ENCODE assay signal across 8 cellular contexts in the genomic region with DNA sequence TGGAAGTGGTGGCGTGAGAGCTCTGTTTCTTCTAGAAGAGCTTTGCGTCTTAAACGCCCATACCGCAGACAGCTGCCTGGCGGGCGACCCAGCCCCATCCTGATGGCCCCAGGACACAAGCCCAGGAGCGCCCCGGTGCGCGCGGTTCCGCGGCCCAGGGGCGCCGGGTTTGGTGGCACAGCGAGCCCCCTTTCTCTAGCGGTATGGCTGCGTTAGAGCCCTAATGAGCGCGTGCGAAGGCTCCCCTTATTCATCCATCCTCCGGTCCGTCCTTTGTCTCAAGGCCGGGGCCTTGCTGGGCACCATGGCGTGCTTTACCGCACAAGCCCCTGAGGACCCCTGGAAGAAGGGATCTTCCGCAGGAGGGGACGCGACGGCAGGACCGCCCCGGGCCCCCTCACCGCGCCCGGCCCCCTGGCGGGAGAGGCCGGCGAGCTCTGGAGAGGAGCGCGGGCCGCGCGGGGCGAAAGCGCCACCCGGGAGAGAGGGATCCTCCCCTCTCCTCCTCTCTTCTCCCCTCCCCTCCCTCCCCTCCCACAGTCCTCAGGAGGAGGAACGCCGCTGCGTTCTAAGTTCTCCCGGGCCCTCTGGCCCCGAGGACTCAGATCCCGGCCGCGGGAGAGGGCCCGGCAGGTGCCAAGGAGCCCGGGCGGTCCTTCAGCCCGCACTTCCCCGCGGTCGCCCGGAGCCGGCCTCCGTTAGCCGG. TPM values are rescaled to one million over a fixed set of nuclear protein-coding genes. Genes with fewer than 3 reads are reported as not detected.
DNase-seq lines count a peak whose midpoint lies in the region; FAIRE-seq and TF ChIP-seq lines count a peak whose summit lies in the region.

No MANE protein-coding gene starts in this region.

- no peaks in the 10 kb centered on the region for H3K9me3 ChIP-seq in neutrophil
- H3K9me3 ChIP-seq in tibial artery, result no peaks in the 10 kb centered on the region

- no peak for FAIRE-seq in frontal cortex (lab: Jason Lieb, UNC)

- intact Hi-C loops in tibial artery (cut with DNase I; ENCODE audit: low total_unique reads), result no loop called here

- peak; percentile 27 for TF ChIP-seq CTCF in GM20000 (IDR thresholded peaks at IDR 0.05; ENCODE audit: extremely low read depth, missing control alignments)
- no peak for TF ChIP-seq CTCF in neutrophil (IDR thresholded peaks at IDR 0.05)
- TF ChIP-seq CTCF in tibial artery (IDR thresholded peaks at IDR 0.05), result peak; percentile 51 to 58

- no peaks in the 10 kb centered on the region for H3K36me3 ChIP-seq in neutrophil
- H3K36me3 ChIP-seq in tibial artery, result no peaks in the 10 kb centered on the region

- H3K4me1 ChIP-seq in neutrophil (ENCODE audit: control insufficient read depth in 1 of 2, insufficient read depth in 1 of 2, low read depth in 1 of 2, low read length in 1 of 2), result peaks cover 24 to 26% of the 10 kb centered on the region in 2 experiments
- peaks cover 0 to 48% (median 31%) of the 10 kb centered on the region in 4 donors for H3K4me1 ChIP-seq in tibial artery

- H3K4me3 ChIP-seq in neutrophil (ENCODE audit: low read depth in 1 of 2, low read length in 1 of 2) (peak overlapping the region; percentile 59 to 93), tibial artery (peak overlapping the region; percentile 75 to 90)

- H3K27me3 ChIP-seq in neutrophil, result no peaks in the 10 kb centered on the region
- no peaks in the 10 kb centered on the region for H3K27me3 ChIP-seq in tibial artery

- DNase-seq in DMS 273 treated with DMSO at 0.1 percent for 48 hours (lab: John Stamatoyannopoulos, UW), result peak; percentile 32
- peak; percentile 78 for DNase-seq in GM20000 (ENCODE audit: low spot score)
- peak; percentile 71 for DNase-seq in HT1080 (ENCODE audit: low read depth)
- peak; percentile 82 for DNase-seq in RKO (ENCODE audit: low spot score)
- peak; percentile 25 for DNase-seq in activated gamma-delta T cell (lab: John Stamatoyannopoulos, UW)
- DNase-seq in frontal cortex (ENCODE audit: low spot score in 2 of 2), result peak; percentile 46 to 57
- DNase-seq in tibial artery, result peak; percentile 69 to 79

- H3K27ac ChIP-seq in neutrophil (peak overlapping the region; percentile 61), tibial artery (peak overlapping the region; percentile 94 to 96)

RNA-seq across cellular contexts. Expression of gene SLC1A4, which starts 0.6 kb away (rescaled TPM):
- 8.3 and 10.1 TPM in 2 replicates for total RNA-seq in HT1080 (2014; rRNA removed; shearing (Covaris generic))
- polyA plus RNA-seq in HT1080 (2015; cell fraction: cytosol; rRNA removed), result 11.2 and 13.6 TPM in 2 replicates
- 30.9 and 32.0 TPM in 2 replicates for polyA plus RNA-seq in HT1080 (2015; cell fraction: nucleus; rRNA removed)
- total RNA-seq in frontal cortex, result 55.0 TPM

Comparison
In these comparisons a context has a peak if more than half of its experiments do, and no peak if none do; other contexts are left out.
1. Peak in every context shown above with its lines: DNase-seq, H3K4me3 ChIP-seq and H3K27ac ChIP-seq.
2. DNase-seq: peak in every context shown above with its lines; median percentile 82 in RKO; 78 in GM20000; 74 in tibial artery; 71 in HT1080; 52 in frontal cortex; 32 in DMS 273 treated with DMSO at 0.1 percent for 48 hours; 25 in activated gamma-delta T cell.